In the genomic region with DNA sequence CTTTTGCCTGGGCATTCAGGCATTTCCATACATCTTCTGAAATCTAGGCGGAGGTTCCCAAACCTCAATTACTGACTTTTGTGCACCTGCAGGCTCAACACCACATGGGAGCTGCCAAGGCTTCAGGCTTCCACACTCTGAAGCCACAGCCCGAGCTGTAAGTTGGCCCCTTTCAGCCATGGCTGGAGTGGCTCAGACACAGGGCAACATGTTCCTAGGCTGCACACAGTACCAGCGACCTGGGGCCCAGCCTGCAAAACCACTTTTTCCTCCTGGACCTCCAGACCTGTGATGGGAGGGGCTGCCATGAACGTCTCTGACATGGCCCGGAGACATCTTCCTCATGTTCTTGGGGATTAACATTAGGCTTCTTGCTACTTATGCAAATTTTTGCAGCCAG, we compare ENCODE assay signal across 23 cellular contexts.
"Had no signal": no experiment of that assay in that cellular context is flagged by ENCODE, and none has a peak within 500 bp of the region (broad histone marks: within the 10 kb centered on the region; RNA-seq: fewer than 3 reads in every experiment).

No MANE protein-coding gene starts in this region.

- H3K4me3 ChIP-seq: colonic mucosa, coronary artery, dorsolateral prefrontal cortex, esophagus muscularis mucosa, esophagus squamous epithelium, gastrocnemius medialis, gastroesophageal sphincter, heart left ventricle, heart right ventricle had no signal

- H3K4me1 ChIP-seq: colonic mucosa, esophagus muscularis mucosa, esophagus squamous epithelium, foreskin keratinocyte, gastrocnemius medialis, gastroesophageal sphincter, heart left ventricle, heart right ventricle had no signal

- H3K9me3 ChIP-seq: colonic mucosa, esophagus muscularis mucosa, gastrocnemius medialis, gastroesophageal sphincter had no signal

- H3K36me3 ChIP-seq: colonic mucosa, esophagus muscularis mucosa, esophagus squamous epithelium, gastrocnemius medialis, gastroesophageal sphincter, heart left ventricle, heart right ventricle had no signal

- DNase-seq: colonic mucosa; cortex of kidney; dermis blood vessel endothelial cell; dorsolateral prefrontal cortex; effector CD4-positive, alpha-beta T cell; effector CD8-positive, alpha-beta T cell; effector memory CD4-positive, alpha-beta T cell; effector memory CD8-positive, alpha-beta T cell; endodermal cell; erythroblast; esophagus squamous epithelium; foreskin fibroblast; foreskin keratinocyte; foreskin melanocyte; gastrocnemius medialis; glutamatergic neuron; head of caudate nucleus; heart left ventricle; heart right ventricle had no signal

- H3K27me3 ChIP-seq: colonic mucosa, esophagus muscularis mucosa, esophagus squamous epithelium, foreskin keratinocyte, gastrocnemius medialis, gastroesophageal sphincter, heart left ventricle, heart right ventricle had no signal

- H3K27ac ChIP-seq: colonic mucosa, coronary artery, dorsolateral prefrontal cortex, epithelial cell of prostate, esophagus muscularis mucosa, esophagus squamous epithelium, foreskin keratinocyte, gastrocnemius medialis, gastroesophageal sphincter, heart left ventricle, heart right ventricle had no signal
